1 cellular context compared by ENCODE assay signal in genomic region chr5:154223320-154223719, GRCh38.
A peak's percentile ranks its signal among the peaks of the same experiment; 100 is the strongest.
TF ChIP-seq lines count a peak whose summit lies in the region.

No MANE protein-coding gene starts in this region.

TF ChIP-seq in HEK293, 187 proteins besides CTCF, POLR2A, EP300 and RAD21 (continued from another document):
- TF ChIP-seq ZBTB44 (tag by site-specific recombination; IDR thresholded peaks at IDR 0.05), result peak; percentile 79
- TF ChIP-seq ZNF350 (tag by site-specific recombination; IDR thresholded peaks at IDR 0.05), result peak; percentile 74
- TF ChIP-seq WT1 (tag by site-specific recombination; IDR thresholded peaks at IDR 0.05), result no peak
- TF ChIP-seq ZNF777 (tag by site-specific recombination; IDR thresholded peaks at IDR 0.05; ENCODE audit: borderline replicate concordance), result no peak
